In genomic region chr4:45939056-45939455, GRCh38 we compare ENCODE assay signal across 16 cellular contexts.
"Had no signal": no experiment of that assay in that cellular context is flagged by ENCODE, and none has a peak within 500 bp of the region (broad histone marks: within the 10 kb centered on the region; RNA-seq: fewer than 3 reads in every experiment).

No MANE protein-coding gene starts in this region.

- H3K36me3 ChIP-seq: esophagus muscularis mucosa, gastroesophageal sphincter, heart right ventricle, left lung, lower lobe of right lung had no signal

- DNase-seq: dermis blood vessel endothelial cell; dorsolateral prefrontal cortex; effector CD4-positive, alpha-beta T cell; effector memory CD4-positive, alpha-beta T cell; foreskin keratinocyte; heart right ventricle; hippocampal formation; left cardiac atrium; left lung; left ventricle myocardium superior; lower lobe of right lung; mesenchymal stem cell; midbrain had no signal

- H3K27me3 ChIP-seq: dorsolateral prefrontal cortex, esophagus muscularis mucosa, foreskin keratinocyte, gastroesophageal sphincter, heart right ventricle, left lung had no signal

- H3K4me3 ChIP-seq: coronary artery, dorsolateral prefrontal cortex, esophagus muscularis mucosa, gastroesophageal sphincter, heart right ventricle, left lung, lower lobe of right lung had no signal

- H3K9me3 ChIP-seq: esophagus muscularis mucosa, gastroesophageal sphincter, heart right ventricle, left lung, lower lobe of right lung had no signal

- ATAC-seq: foreskin keratinocyte, gastroesophageal sphincter, heart right ventricle, left cardiac atrium, left lung, left ventricle myocardium superior, lower lobe of right lung had no signal

- H3K4me1 ChIP-seq: esophagus muscularis mucosa, foreskin keratinocyte, gastroesophageal sphincter, heart right ventricle, left lung, lower lobe of right lung had no signal

- H3K27ac ChIP-seq: coronary artery, dorsolateral prefrontal cortex, esophagus muscularis mucosa, foreskin keratinocyte, gastroesophageal sphincter, heart right ventricle, left lung, lower lobe of right lung had no signal
